In genomic region chr3:107588217-107588616, GRCh38 we compare ENCODE assay signal across 26 cellular contexts.
DNase-seq lines count a peak whose midpoint lies in the region; ATAC-seq, FAIRE-seq and TF ChIP-seq lines count a peak whose summit lies in the region.
"Had no signal": no experiment of that assay in that cellular context is flagged by ENCODE, and none has a peak within 500 bp of the region (broad histone marks: within the 10 kb centered on the region; RNA-seq: fewer than 3 reads in every experiment).

No MANE protein-coding gene starts in this region.

- no peak for TF ChIP-seq POLR2A in H54 (IDR thresholded peaks at IDR 0.05; ENCODE audit: low read depth, low read length)

- FAIRE-seq in H54 (lab: Jason Lieb, UNC), result peak; percentile 62

- H3K27me3 Mint-ChIP-seq in activated B cell treated with CpG ODN at 0.5 μM for 24 hours (no peaks in the 10 kb centered on the region), WTC11 (ENCODE audit: low read depth) (no peaks in the 10 kb centered on the region)
- H3K27me3 Mint-ChIP-seq in naive thymus-derived CD4-positive, alpha-beta T cell, result no peaks in the 10 kb centered on the region
- H3K27me3 Mint-ChIP-seq: IgD-negative memory B cell had no signal

- H3K4me1 Mint-ChIP-seq in activated B cell treated with CpG ODN at 0.5 μM for 24 hours, result peaks cover 18% of the 10 kb centered on the region
- H3K4me1 Mint-ChIP-seq in naive thymus-derived CD4-positive, alpha-beta T cell, result peaks cover 11 to 48% (median 39%) of the 10 kb centered on the region in 7 donors
- peaks cover 13% of the 10 kb centered on the region for H3K4me1 Mint-ChIP-seq in WTC11

- H3K4ac ChIP-seq in mesendoderm (ENCODE audit: low read depth, low read length), result peak overlapping the region; percentile 2

- H3K27ac Mint-ChIP-seq in activated B cell treated with CpG ODN at 0.5 μM for 24 hours (peak overlapping the region; percentile 51), WTC11 (no peak overlapping the region)
- peak overlapping the region in 3 of 9 donors; percentile 5 to 37 (median 20) for H3K27ac Mint-ChIP-seq in naive thymus-derived CD4-positive, alpha-beta T cell

- H3K27me3 ChIP-seq in mesendoderm (ENCODE audit: insufficient read depth, low read length, poor library complexity), result no peaks in the 10 kb centered on the region
- no peaks in the 10 kb centered on the region for H3K27me3 ChIP-seq in naive thymus-derived CD4-positive, alpha-beta T cell (ENCODE audit: control insufficient read depth in 2 of 2, insufficient read depth in 2 of 2, low read length in 2 of 2)
- H3K27me3 ChIP-seq: BLaER1, left lung, MG63, sigmoid colon, upper lobe of left lung had no signal

- no peak overlapping the region for H3K9ac ChIP-seq in mesendoderm (ENCODE audit: low read length)
- H3K9ac ChIP-seq: BLaER1, SK-N-SH had no signal

- ATAC-seq in activated B cell treated with CpG ODN at 0.5 μM for 24 hours (ENCODE audit: low read depth) (no peak), WTC11 (no peak)
- no peak for ATAC-seq in naive thymus-derived CD4-positive, alpha-beta T cell
- ATAC-seq: left lung had no signal

- no peak overlapping the region for H4K8ac ChIP-seq in mesendoderm (ENCODE audit: low read depth, low read length)

- H3K9me3 Mint-ChIP-seq in activated B cell treated with CpG ODN at 0.5 μM for 24 hours (no peaks in the 10 kb centered on the region), WTC11 (no peaks in the 10 kb centered on the region)
- no peaks in the 10 kb centered on the region for H3K9me3 Mint-ChIP-seq in naive thymus-derived CD4-positive, alpha-beta T cell
- H3K9me3 Mint-ChIP-seq: IgD-negative memory B cell had no signal

- H3K36me3 Mint-ChIP-seq in activated B cell treated with CpG ODN at 0.5 μM for 24 hours (ENCODE audit: low read depth), result peaks cover 17% of the 10 kb centered on the region
- H3K36me3 Mint-ChIP-seq in naive thymus-derived CD4-positive, alpha-beta T cell, result peaks cover 0 to 17% (median 5%) of the 10 kb centered on the region in 5 donors
- no peaks in the 10 kb centered on the region; the same call in 1 of the 2 replicates for H3K36me3 Mint-ChIP-seq in WTC11

- no peaks in the 10 kb centered on the region for H3K4me1 ChIP-seq in mesendoderm (ENCODE audit: control insufficient read depth, low read depth, low read length)
- H3K4me1 ChIP-seq in naive thymus-derived CD4-positive, alpha-beta T cell (ENCODE audit: control insufficient read depth in 2 of 2, insufficient read depth in 2 of 2, low read length in 2 of 2), result no peaks in the 10 kb centered on the region
- H3K4me1 ChIP-seq: BLaER1, left lung, sigmoid colon, upper lobe of left lung had no signal

- no peak overlapping the region for H2AK5ac ChIP-seq in mesendoderm (ENCODE audit: low read length)

- H2BK5ac ChIP-seq in mesendoderm (ENCODE audit: low read length), result no peak overlapping the region

- no peak overlapping the region for H3K23ac ChIP-seq in mesendoderm (ENCODE audit: low read length)

- H3K4me2 ChIP-seq in mesendoderm (ENCODE audit: low read length), result no peak overlapping the region
- H3K4me2 ChIP-seq: BLaER1, SK-N-SH had no signal

- WGBS in mesendoderm (ENCODE audit: extremely low coverage, insufficient coverage, low lambda C conversion rate), result no CpG with 5 or more reads among the region's 1 CpG

- H3K36me3 ChIP-seq in mesendoderm (ENCODE audit: control insufficient read depth, insufficient read depth, low read length), result no peaks in the 10 kb centered on the region
- H3K36me3 ChIP-seq in naive thymus-derived CD4-positive, alpha-beta T cell (ENCODE audit: control insufficient read depth in 2 of 3, insufficient read depth in 3 of 3, low read length in 3 of 3), result peaks cover 0 to 3% (median 0%) of the 10 kb centered on the region in 3 experiments
- H3K36me3 ChIP-seq: left lung, MG63, sigmoid colon, upper lobe of left lung had no signal

- no peak overlapping the region for H3K27ac ChIP-seq in mesendoderm (ENCODE audit: low read depth, low read length)
- no peak overlapping the region for H3K27ac ChIP-seq in naive thymus-derived CD4-positive, alpha-beta T cell (ENCODE audit: low read depth, low read length)
- H3K27ac ChIP-seq: BLaER1, left lung, sigmoid colon, upper lobe of left lung had no signal

- CTCF ChIA-PET in activated B cell treated with CpG ODN at 0.5 μM for 24 hours (lab: Charles Lee) (interaction anchor here (1.3 kb wide), 1 partner anchor 14 kb away, joined by 3 read pairs; no protein-coding TSS in a partner anchor), WTC11 (lab: Charles Lee) (no interaction called here)
- CTCF ChIA-PET in naive thymus-derived CD4-positive, alpha-beta T cell (lab: Charles Lee), result no interaction called here

- no peak overlapping the region for H2BK15ac ChIP-seq in mesendoderm (replicated peaks; ENCODE audit: low read depth)

- no peak overlapping the region for H2BK120ac ChIP-seq in mesendoderm (ENCODE audit: low read depth, low read length)

- H3K9me3 ChIP-seq in naive thymus-derived CD4-positive, alpha-beta T cell (ENCODE audit: control insufficient read depth in 2 of 3, low read length in 3 of 3), result no peaks in the 10 kb centered on the region
- H3K9me3 ChIP-seq: left lung, MG63, sigmoid colon, SK-N-SH, upper lobe of left lung had no signal

- peaks cover 3% of the 10 kb centered on the region for H3K79me1 ChIP-seq in mesendoderm (ENCODE audit: low read length)

- no peak overlapping the region for H3K56ac ChIP-seq in mesendoderm (ENCODE audit: low read length)

- H4K5ac ChIP-seq in mesendoderm (ENCODE audit: low read length), result no peak overlapping the region

- POLR2A ChIA-PET in activated B cell treated with CpG ODN at 0.5 μM for 24 hours (lab: Charles Lee), result no interaction called here
- POLR2A ChIA-PET in naive thymus-derived CD4-positive, alpha-beta T cell (lab: Charles Lee), result no interaction called here
- POLR2A ChIA-PET in WTC11 (lab: Charles Lee), result no interaction called here

- DNase-seq in NCI-H748 (lab: John Stamatoyannopoulos, UW; ENCODE audit: unreplicated experiment) (peak; percentile 25), NCI-H748 treated with DMSO at 0.1 percent for 48 hours (lab: John Stamatoyannopoulos, UW) (no peak), H54 (ENCODE audit: insufficient read length, low spot score) (no peak), activated B cell treated with CpG ODN at 0.5 μM for 24 hours (no peak), mesendoderm (no peak), anterior cingulate cortex (lab: John Stamatoyannopoulos, UW) (no peak), WTC11 (ENCODE audit: low spot score) (no peak)
- no peak for DNase-seq in naive thymus-derived CD4-positive, alpha-beta T cell
- DNase-seq: activated CD4-positive, alpha-beta T cell treated with anti-CD3 and anti-CD28 coated beads, Interleukin-2, amount 50 U/mL, for 48 hours; activated CD8-positive, alpha-beta memory T cell treated with anti-CD3 and anti-CD28 coated beads, Interleukin-2, amount 50 U/mL, for 48 hours; amygdala; dermis blood vessel endothelial cell; H7; head of caudate nucleus; left lung; MG63; midbrain; NCI-H1694; NCI-H446; posterior cingulate gyrus; sigmoid colon; SK-N-SH; stimulated activated CD4-positive, alpha-beta T cell treated with anti-CD3 and anti-CD28 coated beads, Interleukin-15, amount 100 ng/mL, for 24 hours; upper lobe of left lung had no signal

- TF ChIP-seq CTCF in activated B cell treated with CpG ODN at 0.5 μM for 24 hours (IDR thresholded peaks at IDR 0.05) (no peak), WTC11 (IDR thresholded peaks at IDR 0.05) (no peak)

- H3K18ac ChIP-seq in mesendoderm (ENCODE audit: low read length), result no peak overlapping the region

- no peaks in the 10 kb centered on the region for H3K79me2 ChIP-seq in mesendoderm (ENCODE audit: control insufficient read depth, insufficient read depth, low read length)

- H3K4me3 Mint-ChIP-seq in activated B cell treated with CpG ODN at 0.5 μM for 24 hours (no peak overlapping the region), WTC11 (no peak overlapping the region)
- H3K4me3 Mint-ChIP-seq in naive thymus-derived CD4-positive, alpha-beta T cell, result no peak overlapping the region

- no peak overlapping the region for H3K4me3 ChIP-seq in mesendoderm (ENCODE audit: low read length)
- no peak overlapping the region for H3K4me3 ChIP-seq in naive thymus-derived CD4-positive, alpha-beta T cell (ENCODE audit: low read length)
- H3K4me3 ChIP-seq: BLaER1, left lung, MG63, sigmoid colon, upper lobe of left lung had no signal

- intact Hi-C loops in activated B cell treated with CpG ODN at 0.5 μM for 24 hours (cut with micrococcal nuclease), result no loop called here
- intact Hi-C loops in naive thymus-derived CD4-positive, alpha-beta T cell (cut with micrococcal nuclease), result no loop called here

TF ChIP-seq in WTC11, 78 proteins besides CTCF, POLR2A, EP300 and RAD21:
- TF ChIP-seq NR1H2 (CRISPR knock-in tag; IDR thresholded peaks at IDR 0.05) (no peak), KAT7 (CRISPR knock-in tag; IDR thresholded peaks at IDR 0.05; ENCODE audit: borderline replicate concordance) (no peak)
